Comparison of ENCODE assay signal across 8 cellular contexts in genomic region chr1:151472852-151473731, GRCh38. TPM values are rescaled to one million over a fixed set of nuclear protein-coding genes. Genes with fewer than 3 reads are reported as not detected.
A peak's percentile ranks its signal among the peaks of the same experiment; 100 is the strongest.
DNase-seq lines count a peak whose midpoint lies in the region; ATAC-seq and TF ChIP-seq lines count a peak whose summit lies in the region.

No MANE protein-coding gene starts in this region.

- DNase-seq in DND-41 (no peak), NCI-H345 (lab: John Stamatoyannopoulos, UW) (peak; percentile 50), heart right ventricle (peak; percentile 48 to 62), osteocyte (ENCODE audit: extremely low spot score, unreplicated experiment) (no peak), DMS79 treated with DMSO at 0.1 percent for 48 hours (lab: John Stamatoyannopoulos, UW) (no peak), MV-4-11 (lab: John Stamatoyannopoulos, UW) (no peak)
- DNase-seq in activated naive CD8-positive, alpha-beta T cell treated with anti-CD3 and anti-CD28 coated beads, Interleukin-2, amount 50 U/mL, for 24 hours, result peak; percentile 29

- no peaks in the 10 kb centered on the region for H3K9me3 Mint-ChIP-seq in activated naive CD8-positive, alpha-beta T cell treated with anti-CD3 and anti-CD28 coated beads, Interleukin-2, amount 50 U/mL, for 24 hours
- no peaks in the 10 kb centered on the region for H3K9me3 Mint-ChIP-seq in osteocyte (ENCODE audit: unreplicated experiment)

- H3K4me3 Mint-ChIP-seq in activated naive CD8-positive, alpha-beta T cell treated with anti-CD3 and anti-CD28 coated beads, Interleukin-2, amount 50 U/mL, for 24 hours, result peak overlapping the region; percentile 66
- peak overlapping the region; percentile 61 for H3K4me3 Mint-ChIP-seq in osteocyte (ENCODE audit: unreplicated experiment)

- no peak overlapping the region for H3K4me2 ChIP-seq in DND-41 (ENCODE audit: insufficient read depth, low read length)

- H3K27ac Mint-ChIP-seq in activated naive CD8-positive, alpha-beta T cell treated with anti-CD3 and anti-CD28 coated beads, Interleukin-2, amount 50 U/mL, for 24 hours, result peak overlapping the region; percentile 70
- peak overlapping the region; percentile 57 for H3K27ac Mint-ChIP-seq in osteocyte (ENCODE audit: unreplicated experiment)

- H3K27me3 ChIP-seq in DND-41 (ENCODE audit: insufficient read depth, low read length, poor library complexity) (peaks cover 2% of the 10 kb centered on the region), heart right ventricle (no peaks in the 10 kb centered on the region)

- WGBS in heart right ventricle, 2 donors, result 2 to 4% methylated on average over 36 of the region's 36 CpGs

- no peaks in the 10 kb centered on the region for H3K79me2 ChIP-seq in DND-41 (ENCODE audit: insufficient read depth, low read length)

- H3K4me1 ChIP-seq in DND-41 (ENCODE audit: insufficient read depth, low read length) (no peaks in the 10 kb centered on the region), heart right ventricle (peaks cover 0 to 13% (median 6%) of the 10 kb centered on the region in 9 donors)

- peaks cover 17% of the 10 kb centered on the region for H3K4me1 Mint-ChIP-seq in activated naive CD8-positive, alpha-beta T cell treated with anti-CD3 and anti-CD28 coated beads, Interleukin-2, amount 50 U/mL, for 24 hours
- H3K4me1 Mint-ChIP-seq in osteocyte (ENCODE audit: unreplicated experiment), result peaks cover 9% of the 10 kb centered on the region

- TF ChIP-seq CTCF in DND-41 (IDR thresholded peaks at IDR 0.05; ENCODE audit: borderline replicate concordance, extremely low read depth, low read length, poor library complexity, severe bottlenecking) (no peak), heart right ventricle (IDR thresholded peaks at IDR 0.05) (no peak), osteocyte (IDR thresholded peaks at IDR 0.05) (no peak)

- no peaks in the 10 kb centered on the region for H4K20me1 ChIP-seq in DND-41 (ENCODE audit: insufficient read depth, low read length)

- H3K27ac ChIP-seq in DND-41 (ENCODE audit: low read length) (no peak overlapping the region), heart right ventricle (peak overlapping the region in 9 of 10 donors; percentile 57 to 90 (median 78))

- H3K36me3 ChIP-seq in DND-41 (ENCODE audit: insufficient read depth, low read length), result no peaks in the 10 kb centered on the region
- no peaks in the 10 kb centered on the region for H3K36me3 ChIP-seq in heart right ventricle

- peak overlapping the region; percentile 27; the same call in 1 of the 2 replicates for H2AFZ ChIP-seq in DND-41 (ENCODE audit: low read depth, low read length)

- no peak overlapping the region for H3K9ac ChIP-seq in DND-41 (ENCODE audit: low read depth, low read length)

- intact Hi-C loops in heart right ventricle (cut with DNase I), result loop anchor here in 5 of 10 donors (1.0 to 10.0 kb wide), 3 partner anchors 14 to 62 kb away; partner anchors contain the start of gene POGZ (in 5 of the 5)

- H3K36me3 Mint-ChIP-seq in activated naive CD8-positive, alpha-beta T cell treated with anti-CD3 and anti-CD28 coated beads, Interleukin-2, amount 50 U/mL, for 24 hours (ENCODE audit: low read depth), result no peaks in the 10 kb centered on the region
- H3K36me3 Mint-ChIP-seq in osteocyte (ENCODE audit: unreplicated experiment), result no peaks in the 10 kb centered on the region

- ATAC-seq in DND-41 (ENCODE audit: insufficient read depth, low read depth), result no peak
- peak; percentile 31 for ATAC-seq in activated naive CD8-positive, alpha-beta T cell treated with anti-CD3 and anti-CD28 coated beads, Interleukin-2, amount 50 U/mL, for 24 hours
- ATAC-seq in heart right ventricle, result peak; percentile 81 to 91 (median 88)
- ATAC-seq in HG03442 (IDR thresholded peaks at IDR 0.05; ENCODE audit: unreplicated experiment), result no peak

- no peak overlapping the region for H3K4me3 ChIP-seq in DND-41 (ENCODE audit: low read depth in 1 of 2, low read length in 2 of 2)
- H3K4me3 ChIP-seq in heart right ventricle, result peak overlapping the region; percentile 50 to 79 (median 64)

- H3K9me3 ChIP-seq in DND-41 (ENCODE audit: insufficient read depth, low read length, severe bottlenecking), result no peaks in the 10 kb centered on the region
- H3K9me3 ChIP-seq in heart right ventricle, result no peaks in the 10 kb centered on the region

- peaks cover 3% of the 10 kb centered on the region for H3K27me3 Mint-ChIP-seq in activated naive CD8-positive, alpha-beta T cell treated with anti-CD3 and anti-CD28 coated beads, Interleukin-2, amount 50 U/mL, for 24 hours
- peaks cover 2% of the 10 kb centered on the region for H3K27me3 Mint-ChIP-seq in osteocyte (ENCODE audit: unreplicated experiment)

RNA-seq across cellular contexts. Expression of gene POGZ, which starts 13.8 kb away (rescaled TPM):
- total RNA-seq in heart right ventricle (10 to 100 TPM; 36.7 to 58.6 (median 48.9) TPM), osteocyte (105 and 107 TPM in 2 replicates)
- 10 to 100 TPM in 1 of 2 donors, 1 to 10 TPM in 1; 8.2 to 34.7 TPM for polyA plus RNA-seq in heart right ventricle

RNA-seq across cellular contexts. Expression of gene CGN, which starts 38.1 kb away (rescaled TPM):
- under 1 TPM in 7 of 10 donors, not detected in 3; 0.13 to 0.73 (median 0.28) TPM for total RNA-seq in heart right ventricle
- polyA plus RNA-seq in heart right ventricle, result under 1 TPM; 0.07 to 0.15 TPM
- total RNA-seq in osteocyte, result 0.99 and 1.7 TPM in 2 replicates

Comparison
In these comparisons a context has a peak if more than half of its experiments do, and no peak if none do; other contexts are left out.
1. ATAC-seq: peak in activated naive CD8-positive, alpha-beta T cell treated with anti-CD3 and anti-CD28 coated beads, Interleukin-2, amount 50 U/mL, for 24 hours (single experiment) and heart right ventricle (8 of 8); none in DND-41 (single experiment) and HG03442 (single experiment).
2. DNase-seq: peak in NCI-H345 (single experiment), activated naive CD8-positive, alpha-beta T cell treated with anti-CD3 and anti-CD28 coated beads, Interleukin-2, amount 50 U/mL, for 24 hours (single experiment) and heart right ventricle (2 of 2); none in DND-41 (single experiment), osteocyte (single experiment), DMS79 treated with DMSO at 0.1 percent for 48 hours (single experiment) and MV-4-11 (single experiment).
3. H3K4me3 ChIP-seq: peak in heart right ventricle (10 of 10); none in DND-41 (0 of 2).